2 cellular contexts compared by ENCODE assay signal in the genomic region with DNA sequence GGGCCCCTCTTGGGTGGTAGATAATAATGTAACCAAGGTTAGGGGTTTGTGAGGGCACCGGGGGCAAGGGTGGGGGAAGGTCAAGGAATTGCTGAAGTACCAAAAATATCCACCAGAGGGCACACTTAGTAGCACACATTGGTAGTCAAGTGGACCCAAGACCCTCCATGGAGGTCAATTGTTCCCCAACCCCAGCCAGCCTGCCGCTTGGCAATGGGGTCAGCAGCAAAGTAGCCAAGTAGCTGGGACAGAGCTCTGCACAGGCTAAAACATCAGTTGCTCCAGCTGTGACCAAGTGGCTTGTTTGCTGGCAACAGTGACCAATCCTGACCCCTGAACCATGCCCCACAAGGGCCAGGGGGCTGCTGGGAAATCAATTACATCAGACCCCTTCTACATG.
A peak's percentile ranks its signal among the peaks of the same experiment; 100 is the strongest.
TF ChIP-seq lines count a peak whose summit lies in the region.

No MANE protein-coding gene starts in this region.

TF ChIP-seq in SK-N-SH treated with all-trans-retinoic acid at 6 μM for 48 hours, 23 proteins besides CTCF, POLR2A, EP300 and RAD21 (continued from another document):
- TF ChIP-seq, protein P1, sequence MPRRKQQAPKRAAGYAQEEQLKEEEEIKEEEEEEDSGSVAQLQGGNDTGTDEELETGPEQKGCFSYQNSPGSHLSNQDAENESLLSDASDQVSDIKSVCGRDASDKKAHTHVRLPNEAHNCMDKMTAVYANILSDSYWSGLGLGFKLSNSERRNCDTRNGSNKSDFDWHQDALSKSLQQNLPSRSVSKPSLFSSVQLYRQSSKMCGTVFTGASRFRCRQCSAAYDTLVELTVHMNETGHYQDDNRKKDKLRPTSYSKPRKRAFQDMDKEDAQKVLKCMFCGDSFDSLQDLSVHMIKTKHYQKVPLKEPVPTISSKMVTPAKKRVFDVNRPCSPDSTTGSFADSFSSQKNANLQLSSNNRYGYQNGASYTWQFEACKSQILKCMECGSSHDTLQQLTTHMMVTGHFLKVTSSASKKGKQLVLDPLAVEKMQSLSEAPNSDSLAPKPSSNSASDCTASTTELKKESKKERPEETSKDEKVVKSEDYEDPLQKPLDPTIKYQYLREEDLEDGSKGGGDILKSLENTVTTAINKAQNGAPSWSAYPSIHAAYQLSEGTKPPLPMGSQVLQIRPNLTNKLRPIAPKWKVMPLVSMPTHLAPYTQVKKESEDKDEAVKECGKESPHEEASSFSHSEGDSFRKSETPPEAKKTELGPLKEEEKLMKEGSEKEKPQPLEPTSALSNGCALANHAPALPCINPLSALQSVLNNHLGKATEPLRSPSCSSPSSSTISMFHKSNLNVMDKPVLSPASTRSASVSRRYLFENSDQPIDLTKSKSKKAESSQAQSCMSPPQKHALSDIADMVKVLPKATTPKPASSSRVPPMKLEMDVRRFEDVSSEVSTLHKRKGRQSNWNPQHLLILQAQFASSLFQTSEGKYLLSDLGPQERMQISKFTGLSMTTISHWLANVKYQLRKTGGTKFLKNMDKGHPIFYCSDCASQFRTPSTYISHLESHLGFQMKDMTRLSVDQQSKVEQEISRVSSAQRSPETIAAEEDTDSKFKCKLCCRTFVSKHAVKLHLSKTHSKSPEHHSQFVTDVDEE (CRISPR knock-in tag; IDR thresholded peaks at IDR 0.05), result no peak
- TF ChIP-seq SNAI2 (CRISPR knock-in tag; IDR thresholded peaks at IDR 0.05) (no peak), ZFP3 (CRISPR knock-in tag; IDR thresholded peaks at IDR 0.05) (no peak), CSDC2 (CRISPR knock-in tag; IDR thresholded peaks at IDR 0.05) (no peak), ZNF565 (CRISPR knock-in tag; conservative IDR thresholded peaks at IDR 0.05; ENCODE audit: low read depth) (no peak), OSR1 (CRISPR knock-in tag; IDR thresholded peaks at IDR 0.05) (no peak), RARB (CRISPR knock-in tag; IDR thresholded peaks at IDR 0.05) (no peak), ARNTL (CRISPR knock-in tag; IDR thresholded peaks at IDR 0.05; ENCODE audit: borderline replicate concordance, low read depth) (no peak), BACH2 (CRISPR knock-in tag; IDR thresholded peaks at IDR 0.05; ENCODE audit: borderline replicate concordance) (no peak), PPARA (CRISPR knock-in tag; IDR thresholded peaks at IDR 0.05; ENCODE audit: borderline replicate concordance) (no peak), ESRRG (CRISPR knock-in tag; IDR thresholded peaks at IDR 0.05) (no peak)

TF ChIP-seq in K562, 482 proteins besides CTCF, POLR2A, EP300 and RAD21 (continued from another document and continues in another):
- TF ChIP-seq, protein P2, sequence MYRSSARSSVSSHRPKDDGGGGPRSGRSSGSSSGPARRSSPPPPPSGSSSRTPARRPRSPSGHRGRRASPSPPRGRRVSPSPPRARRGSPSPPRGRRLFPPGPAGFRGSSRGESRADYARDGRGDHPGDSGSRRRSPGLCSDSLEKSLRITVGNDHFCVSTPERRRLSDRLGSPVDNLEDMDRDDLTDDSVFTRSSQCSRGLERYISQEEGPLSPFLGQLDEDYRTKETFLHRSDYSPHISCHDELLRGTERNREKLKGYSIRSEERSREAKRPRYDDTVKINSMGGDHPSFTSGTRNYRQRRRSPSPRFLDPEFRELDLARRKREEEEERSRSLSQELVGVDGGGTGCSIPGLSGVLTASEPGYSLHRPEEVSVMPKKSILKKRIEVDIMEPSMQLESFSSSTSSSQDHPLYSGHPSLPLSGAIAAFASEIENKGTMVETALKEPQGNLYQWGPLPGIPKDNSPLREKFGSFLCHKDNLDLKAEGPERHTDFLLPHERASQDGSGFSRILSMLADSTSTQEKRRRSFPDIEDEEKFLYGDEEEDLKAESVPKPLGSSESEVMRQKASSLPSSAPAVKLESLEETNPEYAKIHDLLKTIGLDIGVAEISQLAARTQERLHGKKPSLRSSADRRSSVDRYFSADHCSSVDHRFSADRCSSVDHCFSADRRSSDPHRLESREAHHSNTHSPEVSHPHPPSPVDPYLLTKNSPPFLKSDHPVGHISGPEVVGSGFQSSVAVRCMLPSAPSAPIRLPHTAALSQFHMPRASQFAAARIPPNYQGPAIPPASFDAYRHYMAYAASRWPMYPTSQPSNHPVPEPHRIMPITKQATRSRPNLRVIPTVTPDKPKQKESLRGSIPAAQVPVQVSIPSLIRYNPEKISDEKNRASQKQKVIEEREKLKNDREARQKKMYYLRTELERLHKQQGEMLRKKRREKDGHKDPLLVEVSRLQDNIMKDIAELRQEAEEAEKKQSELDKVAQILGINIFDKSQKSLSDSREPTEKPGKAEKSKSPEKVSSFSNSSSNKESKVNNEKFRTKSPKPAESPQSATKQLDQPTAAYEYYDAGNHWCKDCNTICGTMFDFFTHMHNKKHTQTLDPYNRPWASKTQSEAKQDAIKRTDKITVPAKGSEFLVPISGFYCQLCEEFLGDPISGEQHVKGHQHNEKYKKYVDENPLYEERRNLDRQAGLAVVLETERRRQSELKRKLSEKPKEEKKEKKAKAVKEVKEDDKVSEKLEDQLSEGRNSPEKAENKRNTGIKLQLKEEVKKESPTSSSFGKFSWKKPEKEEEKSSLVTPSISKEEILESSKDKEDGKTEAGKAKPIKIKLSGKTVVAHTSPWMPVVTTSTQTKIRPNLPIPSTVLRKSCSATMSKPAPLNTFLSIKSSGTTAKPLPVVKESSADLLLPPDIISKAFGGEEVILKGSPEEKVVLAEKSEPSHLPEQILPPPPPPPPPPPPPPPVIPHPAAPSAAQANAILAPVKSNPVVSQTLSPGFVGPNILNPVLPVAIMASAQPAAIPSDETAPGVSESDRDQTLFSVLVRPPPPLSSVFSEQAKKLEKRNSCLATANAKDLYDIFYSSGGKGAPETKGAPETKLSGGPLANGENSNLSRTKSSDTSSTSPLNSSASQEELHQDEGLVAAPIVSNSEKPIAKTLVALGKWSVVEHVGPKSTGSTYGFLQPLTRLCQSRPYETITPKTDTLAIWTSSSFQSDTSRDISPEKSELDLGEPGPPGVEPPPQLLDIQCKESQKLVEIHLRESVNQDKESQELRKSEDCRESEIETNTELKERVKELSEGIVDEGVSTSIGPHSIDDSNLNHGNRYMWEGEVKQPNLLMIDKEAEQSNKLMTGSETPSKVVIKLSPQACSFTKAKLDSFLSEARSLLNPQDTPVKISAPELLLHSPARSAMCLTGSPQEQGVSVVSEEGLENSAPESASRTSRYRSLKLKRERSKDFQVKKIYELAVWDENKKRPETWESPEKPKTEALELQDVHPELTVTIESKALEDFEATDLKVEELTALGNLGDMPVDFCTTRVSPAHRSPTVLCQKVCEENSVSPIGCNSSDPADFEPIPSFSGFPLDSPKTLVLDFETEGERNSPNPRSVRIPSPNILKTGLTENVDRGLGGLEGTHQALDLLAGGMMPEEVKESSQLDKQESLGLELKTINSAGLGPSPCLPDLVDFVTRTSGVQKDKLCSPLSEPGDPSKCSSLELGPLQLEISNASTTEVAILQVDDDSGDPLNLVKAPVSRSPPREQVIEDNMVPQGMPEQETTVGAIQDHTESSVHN (IDR thresholded peaks at IDR 0.05; ENCODE audit: borderline replicate concordance in 1 of 2, low read depth in 1 of 2), result no peak
- TF ChIP-seq TOE1 (IDR thresholded peaks at IDR 0.05; ENCODE audit: borderline replicate concordance) (no peak), TOE1 (CRISPR knock-in tag; IDR thresholded peaks at IDR 0.05; ENCODE audit: borderline replicate concordance, low read depth) (no peak), MXI1 (IDR thresholded peaks at IDR 0.05; ENCODE audit: low read depth, low read length) (no peak), ATF7 (IDR thresholded peaks at IDR 0.05) (0 out of 2 replicates have a peak, but pooled peaks have one; percentile 12), SMAD3 (CRISPR knock-in tag; conservative IDR thresholded peaks at IDR 0.05) (no peak), NFE2 (IDR thresholded peaks at IDR 0.05; ENCODE audit: low read depth) (no peak), BHLHE40 (IDR thresholded peaks at IDR 0.05; ENCODE audit: low read length) (no peak), ZBTB7A (IDR thresholded peaks at IDR 0.05; ENCODE audit: borderline replicate concordance, control insufficient read depth, low read depth, low read length) (peak; percentile 64), TCF7 (IDR thresholded peaks at IDR 0.05; ENCODE audit: borderline replicate concordance) (no peak), DPF2 (IDR thresholded peaks at IDR 0.05) (no peak), ZNF316 (IDR thresholded peaks at IDR 0.05) (peak; percentile 61), RBBP5 (IDR thresholded peaks at IDR 0.05; ENCODE audit: borderline replicate concordance, insufficient read depth, low read length, poor library complexity, severe bottlenecking) (no peak), SMC3 (conservative IDR thresholded peaks at IDR 0.05; ENCODE audit: insufficient read depth, low read depth, low read length) (peak; percentile 67), PPARD (CRISPR knock-in tag; IDR thresholded peaks at IDR 0.05) (no peak), ZC3H11A (IDR thresholded peaks at IDR 0.05; ENCODE audit: low read depth, low read length) (no peak), ZFX (CRISPR knock-in tag; IDR thresholded peaks at IDR 0.05) (no peak), U2AF1 (optimal IDR thresholded peaks at IDR 0.05; ENCODE audit: low read depth, low read length) (no peak)
- TF ChIP-seq, protein P3, sequence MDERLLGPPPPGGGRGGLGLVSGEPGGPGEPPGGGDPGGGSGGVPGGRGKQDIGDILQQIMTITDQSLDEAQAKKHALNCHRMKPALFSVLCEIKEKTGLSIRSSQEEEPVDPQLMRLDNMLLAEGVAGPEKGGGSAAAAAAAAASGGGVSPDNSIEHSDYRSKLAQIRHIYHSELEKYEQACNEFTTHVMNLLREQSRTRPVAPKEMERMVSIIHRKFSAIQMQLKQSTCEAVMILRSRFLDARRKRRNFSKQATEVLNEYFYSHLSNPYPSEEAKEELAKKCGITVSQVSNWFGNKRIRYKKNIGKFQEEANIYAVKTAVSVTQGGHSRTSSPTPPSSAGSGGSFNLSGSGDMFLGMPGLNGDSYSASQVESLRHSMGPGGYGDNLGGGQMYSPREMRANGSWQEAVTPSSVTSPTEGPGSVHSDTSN (CRISPR knock-in tag; IDR thresholded peaks at IDR 0.05; ENCODE audit: low read depth), result no peak
- TF ChIP-seq, protein P3 (tag; conservative IDR thresholded peaks at IDR 0.05; ENCODE audit: low read depth), result no peak
- TF ChIP-seq, protein P4, sequence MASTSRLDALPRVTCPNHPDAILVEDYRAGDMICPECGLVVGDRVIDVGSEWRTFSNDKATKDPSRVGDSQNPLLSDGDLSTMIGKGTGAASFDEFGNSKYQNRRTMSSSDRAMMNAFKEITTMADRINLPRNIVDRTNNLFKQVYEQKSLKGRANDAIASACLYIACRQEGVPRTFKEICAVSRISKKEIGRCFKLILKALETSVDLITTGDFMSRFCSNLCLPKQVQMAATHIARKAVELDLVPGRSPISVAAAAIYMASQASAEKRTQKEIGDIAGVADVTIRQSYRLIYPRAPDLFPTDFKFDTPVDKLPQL (IDR thresholded peaks at IDR 0.05; ENCODE audit: extremely low read depth, insufficient read length), result no peak
- TF ChIP-seq, protein P5, sequence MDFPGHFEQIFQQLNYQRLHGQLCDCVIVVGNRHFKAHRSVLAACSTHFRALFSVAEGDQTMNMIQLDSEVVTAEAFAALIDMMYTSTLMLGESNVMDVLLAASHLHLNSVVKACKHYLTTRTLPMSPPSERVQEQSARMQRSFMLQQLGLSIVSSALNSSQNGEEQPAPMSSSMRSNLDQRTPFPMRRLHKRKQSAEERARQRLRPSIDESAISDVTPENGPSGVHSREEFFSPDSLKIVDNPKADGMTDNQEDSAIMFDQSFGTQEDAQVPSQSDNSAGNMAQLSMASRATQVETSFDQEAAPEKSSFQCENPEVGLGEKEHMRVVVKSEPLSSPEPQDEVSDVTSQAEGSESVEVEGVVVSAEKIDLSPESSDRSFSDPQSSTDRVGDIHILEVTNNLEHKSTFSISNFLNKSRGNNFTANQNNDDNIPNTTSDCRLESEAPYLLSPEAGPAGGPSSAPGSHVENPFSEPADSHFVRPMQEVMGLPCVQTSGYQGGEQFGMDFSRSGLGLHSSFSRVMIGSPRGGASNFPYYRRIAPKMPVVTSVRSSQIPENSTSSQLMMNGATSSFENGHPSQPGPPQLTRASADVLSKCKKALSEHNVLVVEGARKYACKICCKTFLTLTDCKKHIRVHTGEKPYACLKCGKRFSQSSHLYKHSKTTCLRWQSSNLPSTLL (IDR thresholded peaks at IDR 0.05), result no peak
- TF ChIP-seq, protein P6, sequence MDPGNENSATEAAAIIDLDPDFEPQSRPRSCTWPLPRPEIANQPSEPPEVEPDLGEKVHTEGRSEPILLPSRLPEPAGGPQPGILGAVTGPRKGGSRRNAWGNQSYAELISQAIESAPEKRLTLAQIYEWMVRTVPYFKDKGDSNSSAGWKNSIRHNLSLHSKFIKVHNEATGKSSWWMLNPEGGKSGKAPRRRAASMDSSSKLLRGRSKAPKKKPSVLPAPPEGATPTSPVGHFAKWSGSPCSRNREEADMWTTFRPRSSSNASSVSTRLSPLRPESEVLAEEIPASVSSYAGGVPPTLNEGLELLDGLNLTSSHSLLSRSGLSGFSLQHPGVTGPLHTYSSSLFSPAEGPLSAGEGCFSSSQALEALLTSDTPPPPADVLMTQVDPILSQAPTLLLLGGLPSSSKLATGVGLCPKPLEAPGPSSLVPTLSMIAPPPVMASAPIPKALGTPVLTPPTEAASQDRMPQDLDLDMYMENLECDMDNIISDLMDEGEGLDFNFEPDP (CRISPR knock-in tag; IDR thresholded peaks at IDR 0.05), result no peak
- TF ChIP-seq, protein P7, sequence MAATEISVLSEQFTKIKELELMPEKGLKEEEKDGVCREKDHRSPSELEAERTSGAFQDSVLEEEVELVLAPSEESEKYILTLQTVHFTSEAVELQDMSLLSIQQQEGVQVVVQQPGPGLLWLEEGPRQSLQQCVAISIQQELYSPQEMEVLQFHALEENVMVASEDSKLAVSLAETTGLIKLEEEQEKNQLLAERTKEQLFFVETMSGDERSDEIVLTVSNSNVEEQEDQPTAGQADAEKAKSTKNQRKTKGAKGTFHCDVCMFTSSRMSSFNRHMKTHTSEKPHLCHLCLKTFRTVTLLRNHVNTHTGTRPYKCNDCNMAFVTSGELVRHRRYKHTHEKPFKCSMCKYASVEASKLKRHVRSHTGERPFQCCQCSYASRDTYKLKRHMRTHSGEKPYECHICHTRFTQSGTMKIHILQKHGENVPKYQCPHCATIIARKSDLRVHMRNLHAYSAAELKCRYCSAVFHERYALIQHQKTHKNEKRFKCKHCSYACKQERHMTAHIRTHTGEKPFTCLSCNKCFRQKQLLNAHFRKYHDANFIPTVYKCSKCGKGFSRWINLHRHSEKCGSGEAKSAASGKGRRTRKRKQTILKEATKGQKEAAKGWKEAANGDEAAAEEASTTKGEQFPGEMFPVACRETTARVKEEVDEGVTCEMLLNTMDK (IDR thresholded peaks at IDR 0.05; ENCODE audit: borderline replicate concordance, insufficient read depth, low read depth, low read length, poor library complexity, severe bottlenecking), result no peak
